In genomic region chr15:38217788-38218609, GRCh38 we compare ENCODE assay signal across 1 cellular context.
TF ChIP-seq lines count a peak whose summit lies in the region.

No MANE protein-coding gene starts in this region.

TF ChIP-seq in H1, 55 proteins besides CTCF, POLR2A, EP300 and RAD21 (continued from another document):
- TF ChIP-seq CEBPB (IDR thresholded peaks at IDR 0.05; ENCODE audit: low read depth, low read length) = peak; percentile 63; the same call in 1 of the 2 replicates
TF ChIP-seq in H1: peak in this region for 1.
